1 cellular context compared by ENCODE assay signal in the genomic region with DNA sequence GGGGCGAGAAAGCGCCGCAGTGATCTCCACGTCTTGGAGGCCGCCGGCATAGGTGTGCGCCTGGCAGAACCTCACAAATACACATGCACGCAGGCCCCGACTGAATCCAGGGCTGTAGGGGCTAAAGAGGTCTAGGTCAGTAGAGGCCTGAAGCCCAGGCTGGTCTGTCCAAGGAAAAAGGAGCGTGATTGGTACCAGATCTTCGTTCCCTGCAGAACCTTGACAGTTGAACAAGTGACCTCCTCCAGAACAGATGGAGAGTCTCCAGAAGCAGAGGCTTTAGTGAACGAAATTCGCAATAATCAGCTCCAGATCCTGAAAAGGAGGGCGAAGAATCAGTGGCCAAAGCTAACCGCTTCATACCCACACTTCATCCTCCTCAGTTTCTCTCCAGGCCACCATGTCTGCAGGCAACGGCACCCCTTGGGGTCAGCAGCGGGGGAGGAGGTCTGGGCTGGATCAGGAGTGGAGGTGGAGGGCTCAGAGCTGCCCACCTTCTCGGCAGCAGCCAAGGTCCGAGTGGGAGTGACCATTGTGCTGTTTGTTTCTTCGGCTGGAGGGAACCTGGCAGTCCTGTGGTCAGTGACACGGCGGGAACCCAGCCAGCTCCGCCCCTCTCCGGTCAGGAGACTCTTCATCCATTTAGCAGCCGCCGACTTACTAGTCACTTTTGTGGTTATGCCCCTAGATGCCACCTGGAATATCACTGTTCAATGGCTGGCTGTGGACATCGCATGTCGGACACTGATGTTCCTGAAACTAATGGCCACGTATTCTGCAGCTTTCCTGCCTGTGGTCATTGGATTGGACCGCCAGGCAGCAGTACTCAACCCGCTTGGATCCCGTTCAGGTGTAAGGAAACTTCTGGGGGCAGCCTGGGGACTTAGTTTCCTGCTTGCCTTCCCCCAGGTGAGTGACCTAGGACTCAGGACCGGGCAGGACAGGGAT.
TF ChIP-seq lines count a peak whose summit lies in the region.

No MANE protein-coding gene starts in this region.

TF ChIP-seq in K562, 482 proteins besides CTCF, POLR2A, EP300 and RAD21 (continued from another document and continues in another):
- TF ChIP-seq, protein P1, sequence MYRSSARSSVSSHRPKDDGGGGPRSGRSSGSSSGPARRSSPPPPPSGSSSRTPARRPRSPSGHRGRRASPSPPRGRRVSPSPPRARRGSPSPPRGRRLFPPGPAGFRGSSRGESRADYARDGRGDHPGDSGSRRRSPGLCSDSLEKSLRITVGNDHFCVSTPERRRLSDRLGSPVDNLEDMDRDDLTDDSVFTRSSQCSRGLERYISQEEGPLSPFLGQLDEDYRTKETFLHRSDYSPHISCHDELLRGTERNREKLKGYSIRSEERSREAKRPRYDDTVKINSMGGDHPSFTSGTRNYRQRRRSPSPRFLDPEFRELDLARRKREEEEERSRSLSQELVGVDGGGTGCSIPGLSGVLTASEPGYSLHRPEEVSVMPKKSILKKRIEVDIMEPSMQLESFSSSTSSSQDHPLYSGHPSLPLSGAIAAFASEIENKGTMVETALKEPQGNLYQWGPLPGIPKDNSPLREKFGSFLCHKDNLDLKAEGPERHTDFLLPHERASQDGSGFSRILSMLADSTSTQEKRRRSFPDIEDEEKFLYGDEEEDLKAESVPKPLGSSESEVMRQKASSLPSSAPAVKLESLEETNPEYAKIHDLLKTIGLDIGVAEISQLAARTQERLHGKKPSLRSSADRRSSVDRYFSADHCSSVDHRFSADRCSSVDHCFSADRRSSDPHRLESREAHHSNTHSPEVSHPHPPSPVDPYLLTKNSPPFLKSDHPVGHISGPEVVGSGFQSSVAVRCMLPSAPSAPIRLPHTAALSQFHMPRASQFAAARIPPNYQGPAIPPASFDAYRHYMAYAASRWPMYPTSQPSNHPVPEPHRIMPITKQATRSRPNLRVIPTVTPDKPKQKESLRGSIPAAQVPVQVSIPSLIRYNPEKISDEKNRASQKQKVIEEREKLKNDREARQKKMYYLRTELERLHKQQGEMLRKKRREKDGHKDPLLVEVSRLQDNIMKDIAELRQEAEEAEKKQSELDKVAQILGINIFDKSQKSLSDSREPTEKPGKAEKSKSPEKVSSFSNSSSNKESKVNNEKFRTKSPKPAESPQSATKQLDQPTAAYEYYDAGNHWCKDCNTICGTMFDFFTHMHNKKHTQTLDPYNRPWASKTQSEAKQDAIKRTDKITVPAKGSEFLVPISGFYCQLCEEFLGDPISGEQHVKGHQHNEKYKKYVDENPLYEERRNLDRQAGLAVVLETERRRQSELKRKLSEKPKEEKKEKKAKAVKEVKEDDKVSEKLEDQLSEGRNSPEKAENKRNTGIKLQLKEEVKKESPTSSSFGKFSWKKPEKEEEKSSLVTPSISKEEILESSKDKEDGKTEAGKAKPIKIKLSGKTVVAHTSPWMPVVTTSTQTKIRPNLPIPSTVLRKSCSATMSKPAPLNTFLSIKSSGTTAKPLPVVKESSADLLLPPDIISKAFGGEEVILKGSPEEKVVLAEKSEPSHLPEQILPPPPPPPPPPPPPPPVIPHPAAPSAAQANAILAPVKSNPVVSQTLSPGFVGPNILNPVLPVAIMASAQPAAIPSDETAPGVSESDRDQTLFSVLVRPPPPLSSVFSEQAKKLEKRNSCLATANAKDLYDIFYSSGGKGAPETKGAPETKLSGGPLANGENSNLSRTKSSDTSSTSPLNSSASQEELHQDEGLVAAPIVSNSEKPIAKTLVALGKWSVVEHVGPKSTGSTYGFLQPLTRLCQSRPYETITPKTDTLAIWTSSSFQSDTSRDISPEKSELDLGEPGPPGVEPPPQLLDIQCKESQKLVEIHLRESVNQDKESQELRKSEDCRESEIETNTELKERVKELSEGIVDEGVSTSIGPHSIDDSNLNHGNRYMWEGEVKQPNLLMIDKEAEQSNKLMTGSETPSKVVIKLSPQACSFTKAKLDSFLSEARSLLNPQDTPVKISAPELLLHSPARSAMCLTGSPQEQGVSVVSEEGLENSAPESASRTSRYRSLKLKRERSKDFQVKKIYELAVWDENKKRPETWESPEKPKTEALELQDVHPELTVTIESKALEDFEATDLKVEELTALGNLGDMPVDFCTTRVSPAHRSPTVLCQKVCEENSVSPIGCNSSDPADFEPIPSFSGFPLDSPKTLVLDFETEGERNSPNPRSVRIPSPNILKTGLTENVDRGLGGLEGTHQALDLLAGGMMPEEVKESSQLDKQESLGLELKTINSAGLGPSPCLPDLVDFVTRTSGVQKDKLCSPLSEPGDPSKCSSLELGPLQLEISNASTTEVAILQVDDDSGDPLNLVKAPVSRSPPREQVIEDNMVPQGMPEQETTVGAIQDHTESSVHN (IDR thresholded peaks at IDR 0.05; ENCODE audit: borderline replicate concordance in 1 of 2, low read depth in 1 of 2), result no peak
- TF ChIP-seq EHMT2 (IDR thresholded peaks at IDR 0.05) (no peak), MECOM (CRISPR knock-in tag; IDR thresholded peaks at IDR 0.05) (no peak), DMBX1 (CRISPR knock-in tag; IDR thresholded peaks at IDR 0.05; ENCODE audit: borderline replicate concordance) (no peak), TBL1XR1 (IDR thresholded peaks at IDR 0.05; ENCODE audit: low read length in 2 of 2) (no peak), NFE2L1 (tag; IDR thresholded peaks at IDR 0.05; ENCODE audit: borderline replicate concordance, low read depth) (no peak), U2AF1 (optimal IDR thresholded peaks at IDR 0.05; ENCODE audit: low read depth, low read length) (no peak), ZNF830 (CRISPR knock-in tag; IDR thresholded peaks at IDR 0.05) (no peak), NCOA6 (IDR thresholded peaks at IDR 0.05) (no peak), CHD2 (IDR thresholded peaks at IDR 0.05; ENCODE audit: low read depth, low read length) (no peak), SMARCC2 (IDR thresholded peaks at IDR 0.05; ENCODE audit: low read depth) (no peak), HCFC1 (IDR thresholded peaks at IDR 0.05; ENCODE audit: low read depth, low read length) (no peak), ZNF354B (CRISPR knock-in tag; IDR thresholded peaks at IDR 0.05) (no peak), ARNT (IDR thresholded peaks at IDR 0.05) (peak in 1 of 2 experiments; percentile 85; a peak in 2 of 4 replicates), HMG20B (CRISPR knock-in tag; IDR thresholded peaks at IDR 0.05) (no peak), FOXA3 (CRISPR knock-in tag; conservative IDR thresholded peaks at IDR 0.05 in 1 of 2, IDR thresholded peaks at IDR 0.05 in 1 of 2) (0 out of 4 replicates have a peak, but pooled peaks of 1 of the 2 experiments have one; percentile 47), KAT7 (CRISPR knock-in tag; IDR thresholded peaks at IDR 0.05; ENCODE audit: borderline replicate concordance) (no peak; the same call in 1 of the 2 replicates), CCAR2 (IDR thresholded peaks at IDR 0.05; ENCODE audit: low read depth, low read length) (no peak), POLR2G (IDR thresholded peaks at IDR 0.05; ENCODE audit: low read depth, low read length) (peak; percentile 49; the same call in 1 of the 2 replicates), ZBTB7A (IDR thresholded peaks at IDR 0.05; ENCODE audit: borderline replicate concordance, control insufficient read depth, low read depth, low read length) (no peak; the same call in 1 of the 2 replicates), ZNF282 (CRISPR knock-in tag; IDR thresholded peaks at IDR 0.05) (no peak), ZNF584 (CRISPR knock-in tag; IDR thresholded peaks at IDR 0.05; ENCODE audit: low read depth) (no peak), JUND (IDR thresholded peaks at IDR 0.05; ENCODE audit: borderline replicate concordance, low read depth, low read length) (no peak), JUND (tag; IDR thresholded peaks at IDR 0.05; ENCODE audit: borderline replicate concordance, low read depth, low read length) (0 out of 3 replicates have a peak, but pooled peaks have one; percentile 21), RUNX1 (IDR thresholded peaks at IDR 0.05; ENCODE audit: low read depth) (no peak), ZNF146 (CRISPR knock-in tag; IDR thresholded peaks at IDR 0.05; ENCODE audit: unreplicated experiment) (no peak), RHOXF2B (CRISPR knock-in tag; conservative IDR thresholded peaks at IDR 0.05) (no peak), TRIM24 (IDR thresholded peaks at IDR 0.05) (no peak), SMARCA5 (IDR thresholded peaks at IDR 0.05) (0 out of 2 replicates have a peak, but pooled peaks have one; percentile 26), NFYB (IDR thresholded peaks at IDR 0.05; ENCODE audit: extremely low read depth, insufficient read length) (no peak), ZNF24 (IDR thresholded peaks at IDR 0.05) (no peak), EP400 (IDR thresholded peaks at IDR 0.05) (0 out of 2 replicates have a peak, but pooled peaks have one; percentile 8), SP1 (CRISPR knock-in tag; IDR thresholded peaks at IDR 0.05) (no peak; the same call in none of the 2 replicates)
- TF ChIP-seq, protein P2, sequence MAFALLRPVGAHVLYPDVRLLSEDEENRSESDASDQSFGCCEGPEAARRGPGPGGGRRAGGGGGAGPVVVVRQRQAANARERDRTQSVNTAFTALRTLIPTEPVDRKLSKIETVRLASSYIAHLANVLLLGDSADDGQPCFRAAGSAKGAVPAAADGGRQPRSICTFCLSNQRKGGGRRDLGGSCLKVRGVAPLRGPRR (CRISPR knock-in tag; IDR thresholded peaks at IDR 0.05), result no peak
- TF ChIP-seq, protein P3, sequence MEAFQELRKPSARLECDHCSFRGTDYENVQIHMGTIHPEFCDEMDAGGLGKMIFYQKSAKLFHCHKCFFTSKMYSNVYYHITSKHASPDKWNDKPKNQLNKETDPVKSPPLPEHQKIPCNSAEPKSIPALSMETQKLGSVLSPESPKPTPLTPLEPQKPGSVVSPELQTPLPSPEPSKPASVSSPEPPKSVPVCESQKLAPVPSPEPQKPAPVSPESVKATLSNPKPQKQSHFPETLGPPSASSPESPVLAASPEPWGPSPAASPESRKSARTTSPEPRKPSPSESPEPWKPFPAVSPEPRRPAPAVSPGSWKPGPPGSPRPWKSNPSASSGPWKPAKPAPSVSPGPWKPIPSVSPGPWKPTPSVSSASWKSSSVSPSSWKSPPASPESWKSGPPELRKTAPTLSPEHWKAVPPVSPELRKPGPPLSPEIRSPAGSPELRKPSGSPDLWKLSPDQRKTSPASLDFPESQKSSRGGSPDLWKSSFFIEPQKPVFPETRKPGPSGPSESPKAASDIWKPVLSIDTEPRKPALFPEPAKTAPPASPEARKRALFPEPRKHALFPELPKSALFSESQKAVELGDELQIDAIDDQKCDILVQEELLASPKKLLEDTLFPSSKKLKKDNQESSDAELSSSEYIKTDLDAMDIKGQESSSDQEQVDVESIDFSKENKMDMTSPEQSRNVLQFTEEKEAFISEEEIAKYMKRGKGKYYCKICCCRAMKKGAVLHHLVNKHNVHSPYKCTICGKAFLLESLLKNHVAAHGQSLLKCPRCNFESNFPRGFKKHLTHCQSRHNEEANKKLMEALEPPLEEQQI (IDR thresholded peaks at IDR 0.05), result no peak
- TF ChIP-seq, protein P4, sequence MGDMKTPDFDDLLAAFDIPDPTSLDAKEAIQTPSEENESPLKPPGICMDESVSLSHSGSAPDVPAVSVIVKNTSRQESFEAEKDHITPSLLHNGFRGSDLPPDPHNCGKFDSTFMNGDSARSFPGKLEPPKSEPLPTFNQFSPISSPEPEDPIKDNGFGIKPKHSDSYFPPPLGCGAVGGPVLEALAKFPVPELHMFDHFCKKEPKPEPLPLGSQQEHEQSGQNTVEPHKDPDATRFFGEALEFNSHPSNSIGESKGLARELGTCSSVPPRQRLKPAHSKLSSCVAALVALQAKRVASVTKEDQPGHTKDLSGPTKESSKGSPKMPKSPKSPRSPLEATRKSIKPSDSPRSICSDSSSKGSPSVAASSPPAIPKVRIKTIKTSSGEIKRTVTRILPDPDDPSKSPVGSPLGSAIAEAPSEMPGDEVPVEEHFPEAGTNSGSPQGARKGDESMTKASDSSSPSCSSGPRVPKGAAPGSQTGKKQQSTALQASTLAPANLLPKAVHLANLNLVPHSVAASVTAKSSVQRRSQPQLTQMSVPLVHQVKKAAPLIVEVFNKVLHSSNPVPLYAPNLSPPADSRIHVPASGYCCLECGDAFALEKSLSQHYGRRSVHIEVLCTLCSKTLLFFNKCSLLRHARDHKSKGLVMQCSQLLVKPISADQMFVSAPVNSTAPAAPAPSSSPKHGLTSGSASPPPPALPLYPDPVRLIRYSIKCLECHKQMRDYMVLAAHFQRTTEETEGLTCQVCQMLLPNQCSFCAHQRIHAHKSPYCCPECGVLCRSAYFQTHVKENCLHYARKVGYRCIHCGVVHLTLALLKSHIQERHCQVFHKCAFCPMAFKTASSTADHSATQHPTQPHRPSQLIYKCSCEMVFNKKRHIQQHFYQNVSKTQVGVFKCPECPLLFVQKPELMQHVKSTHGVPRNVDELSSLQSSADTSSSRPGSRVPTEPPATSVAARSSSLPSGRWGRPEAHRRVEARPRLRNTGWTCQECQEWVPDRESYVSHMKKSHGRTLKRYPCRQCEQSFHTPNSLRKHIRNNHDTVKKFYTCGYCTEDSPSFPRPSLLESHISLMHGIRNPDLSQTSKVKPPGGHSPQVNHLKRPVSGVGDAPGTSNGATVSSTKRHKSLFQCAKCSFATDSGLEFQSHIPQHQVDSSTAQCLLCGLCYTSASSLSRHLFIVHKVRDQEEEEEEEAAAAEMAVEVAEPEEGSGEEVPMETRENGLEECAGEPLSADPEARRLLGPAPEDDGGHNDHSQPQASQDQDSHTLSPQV (IDR thresholded peaks at IDR 0.05), result no peak
- TF ChIP-seq, protein P5, sequence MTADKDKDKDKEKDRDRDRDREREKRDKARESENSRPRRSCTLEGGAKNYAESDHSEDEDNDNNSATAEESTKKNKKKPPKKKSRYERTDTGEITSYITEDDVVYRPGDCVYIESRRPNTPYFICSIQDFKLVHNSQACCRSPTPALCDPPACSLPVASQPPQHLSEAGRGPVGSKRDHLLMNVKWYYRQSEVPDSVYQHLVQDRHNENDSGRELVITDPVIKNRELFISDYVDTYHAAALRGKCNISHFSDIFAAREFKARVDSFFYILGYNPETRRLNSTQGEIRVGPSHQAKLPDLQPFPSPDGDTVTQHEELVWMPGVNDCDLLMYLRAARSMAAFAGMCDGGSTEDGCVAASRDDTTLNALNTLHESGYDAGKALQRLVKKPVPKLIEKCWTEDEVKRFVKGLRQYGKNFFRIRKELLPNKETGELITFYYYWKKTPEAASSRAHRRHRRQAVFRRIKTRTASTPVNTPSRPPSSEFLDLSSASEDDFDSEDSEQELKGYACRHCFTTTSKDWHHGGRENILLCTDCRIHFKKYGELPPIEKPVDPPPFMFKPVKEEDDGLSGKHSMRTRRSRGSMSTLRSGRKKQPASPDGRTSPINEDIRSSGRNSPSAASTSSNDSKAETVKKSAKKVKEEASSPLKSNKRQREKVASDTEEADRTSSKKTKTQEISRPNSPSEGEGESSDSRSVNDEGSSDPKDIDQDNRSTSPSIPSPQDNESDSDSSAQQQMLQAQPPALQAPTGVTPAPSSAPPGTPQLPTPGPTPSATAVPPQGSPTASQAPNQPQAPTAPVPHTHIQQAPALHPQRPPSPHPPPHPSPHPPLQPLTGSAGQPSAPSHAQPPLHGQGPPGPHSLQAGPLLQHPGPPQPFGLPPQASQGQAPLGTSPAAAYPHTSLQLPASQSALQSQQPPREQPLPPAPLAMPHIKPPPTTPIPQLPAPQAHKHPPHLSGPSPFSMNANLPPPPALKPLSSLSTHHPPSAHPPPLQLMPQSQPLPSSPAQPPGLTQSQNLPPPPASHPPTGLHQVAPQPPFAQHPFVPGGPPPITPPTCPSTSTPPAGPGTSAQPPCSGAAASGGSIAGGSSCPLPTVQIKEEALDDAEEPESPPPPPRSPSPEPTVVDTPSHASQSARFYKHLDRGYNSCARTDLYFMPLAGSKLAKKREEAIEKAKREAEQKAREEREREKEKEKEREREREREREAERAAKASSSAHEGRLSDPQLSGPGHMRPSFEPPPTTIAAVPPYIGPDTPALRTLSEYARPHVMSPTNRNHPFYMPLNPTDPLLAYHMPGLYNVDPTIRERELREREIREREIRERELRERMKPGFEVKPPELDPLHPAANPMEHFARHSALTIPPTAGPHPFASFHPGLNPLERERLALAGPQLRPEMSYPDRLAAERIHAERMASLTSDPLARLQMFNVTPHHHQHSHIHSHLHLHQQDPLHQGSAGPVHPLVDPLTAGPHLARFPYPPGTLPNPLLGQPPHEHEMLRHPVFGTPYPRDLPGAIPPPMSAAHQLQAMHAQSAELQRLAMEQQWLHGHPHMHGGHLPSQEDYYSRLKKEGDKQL (CRISPR knock-in tag; IDR thresholded peaks at IDR 0.05; ENCODE audit: borderline replicate concordance), result no peak; the same call in 1 of the 2 replicates
